ENCODE assay signal across 8 cellular contexts in genomic region chr7:2354173-2355078, GRCh38. TPM values are rescaled to one million over a fixed set of nuclear protein-coding genes. Genes with fewer than 3 reads are reported as not detected.
A peak's percentile ranks its signal among the peaks of the same experiment; 100 is the strongest.
DNase-seq lines count a peak whose midpoint lies in the region; ATAC-seq and TF ChIP-seq lines count a peak whose summit lies in the region.

EIF3B (plus strand) TSS chr7:2354827; CDS start chr7:2354922, 95 bp downstream.

- DNase-seq in AG10803 (ENCODE audit: low read depth) (peak; percentile 93), NCI-H345 treated with DMSO at 0.1 percent for 48 hours (lab: John Stamatoyannopoulos, UW; ENCODE audit: unreplicated experiment) (peak; percentile 95), caudate nucleus (lab: John Stamatoyannopoulos, UW) (peak; percentile 43 to 99 (median 87)), iris pigment epithelial cell (ENCODE audit: low read depth) (peak; percentile 92), spleen (peak; percentile 97)
- peak; percentile 81 to 82 (median 82) for DNase-seq in activated CD4-positive, CD25-positive, alpha-beta regulatory T cell (lab: John Stamatoyannopoulos, UW)

- 0 to 1% (median 0%) methylated on average over 25 to 81 of the region's 81 CpGs for WGBS in spleen, 5 donors

- H3K27me3 ChIP-seq in spleen (replicated peaks in 1 of 7) = no peaks in the 10 kb centered on the region

- ATAC-seq in GM19035 (IDR thresholded peaks at IDR 0.05; ENCODE audit: unreplicated experiment) = peak; percentile 77
- peak; percentile 83 for ATAC-seq in HG03342 (IDR thresholded peaks at IDR 0.05; ENCODE audit: unreplicated experiment)

- H3K27ac ChIP-seq in caudate nucleus (ENCODE audit: low read depth, low read length) (peak within 1 kb of the TSS; percentile 100), spleen (peak within 1 kb of the TSS; percentile 96 to 100 (median 100))

- intact Hi-C loops in spleen (cut with DNase I; ENCODE audit: low total_unique reads) = loop anchor here (5.0 kb wide), 1 partner anchor 112 kb away; the partner anchor contains the start of genes MRM2 and NUDT1

- peak in 2 of 3 donors; percentile 51 to 64 for TF ChIP-seq POLR2A in spleen (IDR thresholded peaks at IDR 0.05)

- H3K9me3 ChIP-seq in spleen = no peaks in the 10 kb centered on the region

- peak within 1 kb of the TSS; percentile 86 for H3K4me3 ChIP-seq in AG10803 (ENCODE audit: low read length)
- peak within 1 kb of the TSS; percentile 86 to 100 (median 98) for H3K4me3 ChIP-seq in spleen

- peaks cover 0 to 29% (median 5%) of the 10 kb centered on the region in 6 donors for H3K36me3 ChIP-seq in spleen

- peaks cover 32 to 57% (median 54%) of the 10 kb centered on the region in 6 donors for H3K4me1 ChIP-seq in spleen

- TF ChIP-seq CTCF in AG10803 (conservative IDR thresholded peaks at IDR 0.05; ENCODE audit: low read length) = no peak
- TF ChIP-seq CTCF in spleen (IDR thresholded peaks at IDR 0.05 in 8 of 11, conservative IDR thresholded peaks at IDR 0.05 in 3 of 11) = peak in 2 of 11 experiments; percentile 11

RNA-seq across cellular contexts. Expression of gene EIF3B, which starts in this region (rescaled TPM):
- 100 to 1,000 TPM in 6 of 7 donors, 10 to 100 TPM in 1; 79.6 to 150 (median 116) TPM for total RNA-seq in spleen
- 100 to 1,000 TPM in 1 of 3 donors, 10 to 100 TPM in 2; 78.1 to 117 (median 96.9) TPM for polyA plus RNA-seq in spleen

Comparison
In these comparisons a context has a peak if more than half of its experiments do, and no peak if none do; other contexts are left out.
1. Peak in every context shown above with its lines: DNase-seq, ATAC-seq, H3K4me3 ChIP-seq and H3K27ac ChIP-seq.